ENCODE assay signal across 9 cellular contexts in the genomic region with DNA sequence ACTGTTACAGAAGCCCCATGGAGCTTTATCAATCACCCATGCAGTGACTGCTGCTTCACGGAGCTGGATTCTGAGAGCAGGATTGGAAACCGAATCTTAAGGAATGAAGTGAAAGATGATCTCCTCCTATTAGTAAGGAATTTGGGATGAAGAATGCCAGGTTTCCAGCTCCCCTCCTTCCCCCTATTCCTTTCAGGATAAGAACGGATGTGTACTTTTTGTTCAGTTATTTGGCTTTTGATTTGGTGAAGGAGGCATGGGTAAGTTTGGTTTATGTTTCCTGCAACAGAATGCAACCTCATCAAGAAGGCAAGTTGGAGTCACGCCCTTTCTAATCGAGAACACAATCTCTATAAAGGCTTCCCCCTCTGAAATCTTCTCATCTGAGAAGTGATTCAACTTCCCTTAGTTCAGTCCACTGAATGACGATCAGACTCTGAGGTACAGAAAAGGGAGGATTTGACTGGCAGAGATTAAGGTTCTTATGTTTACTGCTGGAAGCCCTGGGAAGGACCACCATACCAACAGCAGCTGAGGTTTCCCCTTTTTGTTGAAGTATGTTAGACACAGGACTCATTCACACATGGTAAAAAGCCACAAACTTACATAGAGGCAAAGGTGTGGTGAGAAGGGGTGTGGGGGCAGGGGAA. TPM values are rescaled to one million over a fixed set of nuclear protein-coding genes. Genes with fewer than 3 reads are reported as not detected.
DNase-seq lines count a peak whose midpoint lies in the region; ATAC-seq and TF ChIP-seq lines count a peak whose summit lies in the region.
"Had no signal": no experiment of that assay in that cellular context is flagged by ENCODE, and none has a peak within 500 bp of the region (broad histone marks: within the 10 kb centered on the region; RNA-seq: fewer than 3 reads in every experiment).

No MANE protein-coding gene starts in this region.

- no peaks in the 10 kb centered on the region for H3K27me3 ChIP-seq in DND-41 (ENCODE audit: insufficient read depth, low read length, poor library complexity)
- H3K27me3 ChIP-seq in PC-3 (ENCODE audit: low read length): no peaks in the 10 kb centered on the region

- H3K27ac ChIP-seq in DND-41 (ENCODE audit: low read length) (no peak overlapping the region), PC-3 (ENCODE audit: low read length) (no peak overlapping the region)

- H3K36me3 ChIP-seq in DND-41 (ENCODE audit: insufficient read depth, low read length) (peaks cover 26% of the 10 kb centered on the region), PC-3 (ENCODE audit: low read depth, low read length) (peaks cover 4% of the 10 kb centered on the region)

- H3K9me2 ChIP-seq in PC-3 (replicated peaks; ENCODE audit: low read length): no peaks in the 10 kb centered on the region

- no peak overlapping the region for H3K4me2 ChIP-seq in DND-41 (ENCODE audit: insufficient read depth, low read length)
- H3K4me2 ChIP-seq in PC-3 (ENCODE audit: low read length): peak overlapping the region; percentile 12

- H2AFZ ChIP-seq in DND-41 (ENCODE audit: low read depth, low read length) (no peak overlapping the region), PC-3 (ENCODE audit: low read length) (no peak overlapping the region)

- POLR2A ChIA-PET in PC-3 (lab: Charles Lee; ENCODE audit: unreplicated experiment): no interaction called here
- POLR2A ChIA-PET in naive thymus-derived CD8-positive, alpha-beta T cell (lab: Charles Lee): interaction anchor here (0.8 to 2.0 kb wide), 6 partner anchors 14 to 466 kb away, joined by 3 to 4 read pairs (median 3); a partner anchor contains a TSS

- DNase-seq in DND-41 (peak; percentile 10), PC-3 (peak; percentile 20), chondrocyte (ENCODE audit: low spot score) (no peak), NCI-H187 (lab: John Stamatoyannopoulos, UW) (no peak)
- DNase-seq in naive thymus-derived CD8-positive, alpha-beta T cell: peak in 9 of 10 donors; percentile 10 to 86 (median 57)
- DNase-seq in activated effector memory CD4-positive, alpha-beta T cell treated with anti-CD3 and anti-CD28 coated beads, Interleukin-2, amount 50 U/mL, for 16 hours: no peak

- TF ChIP-seq CTCF in DND-41 (IDR thresholded peaks at IDR 0.05; ENCODE audit: borderline replicate concordance, extremely low read depth, low read length, poor library complexity, severe bottlenecking): no peak
- TF ChIP-seq CTCF in PC-3 (conservative IDR thresholded peaks at IDR 0.05; ENCODE audit: low read depth, low read length): no peak
- peak; percentile 18 for TF ChIP-seq CTCF in chondrocyte (IDR thresholded peaks at IDR 0.05)

- H3K27ac Mint-ChIP-seq in chondrocyte (ENCODE audit: unreplicated experiment): peak overlapping the region; percentile 93
- H3K27ac Mint-ChIP-seq in naive thymus-derived CD8-positive, alpha-beta T cell: peak overlapping the region; percentile 70 to 97 (median 94)

- H3K4me3 ChIP-seq in DND-41 (ENCODE audit: low read depth in 1 of 2, low read length in 2 of 2) (no peak overlapping the region), PC-3 (ENCODE audit: low read length) (no peak overlapping the region)

- H3K9me3 Mint-ChIP-seq in chondrocyte (ENCODE audit: low read depth): no peaks in the 10 kb centered on the region
- no peaks in the 10 kb centered on the region for H3K9me3 Mint-ChIP-seq in naive thymus-derived CD8-positive, alpha-beta T cell
- H3K9me3 Mint-ChIP-seq: IgD-negative memory B cell had no signal

- BruUV-seq in PC-3 (replicated peaks; lab: Mats Ljungman, UMichigan): no TSS peak

- H3K9ac ChIP-seq in DND-41 (ENCODE audit: low read depth, low read length) (no peak overlapping the region), PC-3 (ENCODE audit: low read length) (no peak overlapping the region)

- H4K20me1 ChIP-seq in DND-41 (ENCODE audit: insufficient read depth, low read length): peaks cover 66% of the 10 kb centered on the region
- no peaks in the 10 kb centered on the region; the same call in 1 of the 2 replicates for H4K20me1 ChIP-seq in PC-3 (ENCODE audit: low read length)

- H3K9me3 ChIP-seq in DND-41 (ENCODE audit: insufficient read depth, low read length, severe bottlenecking) (no peaks in the 10 kb centered on the region), PC-3 (ENCODE audit: low read length) (no peaks in the 10 kb centered on the region)

- H3K27me3 Mint-ChIP-seq in chondrocyte (ENCODE audit: low read depth): no peaks in the 10 kb centered on the region
- no peaks in the 10 kb centered on the region for H3K27me3 Mint-ChIP-seq in naive thymus-derived CD8-positive, alpha-beta T cell
- H3K27me3 Mint-ChIP-seq: IgD-negative memory B cell had no signal

- H3F3A ChIP-seq in PC-3 (ENCODE audit: low read length, unreplicated experiment): no peaks in the 10 kb centered on the region

- peak; percentile 29; the same call in 2 of the 3 replicates for ATAC-seq in DND-41 (ENCODE audit: insufficient read depth, low read depth)
- ATAC-seq in PC-3: peak; percentile 28
- peak; percentile 83 to 89 for ATAC-seq in naive thymus-derived CD8-positive, alpha-beta T cell
- ATAC-seq in GM18520 (IDR thresholded peaks at IDR 0.05; ENCODE audit: unreplicated experiment): no peak
- no peak for ATAC-seq in esophagus mucosa

- peaks cover 86% of the 10 kb centered on the region for H3K79me2 ChIP-seq in DND-41 (ENCODE audit: insufficient read depth, low read length)
- H3K79me2 ChIP-seq in PC-3 (ENCODE audit: low read length): peaks cover 46% of the 10 kb centered on the region

- H3K4me1 ChIP-seq in DND-41 (ENCODE audit: insufficient read depth, low read length) (peaks cover 24% of the 10 kb centered on the region), PC-3 (ENCODE audit: insufficient read depth, low read length) (peaks cover 43% of the 10 kb centered on the region)

- H3K4me1 Mint-ChIP-seq in chondrocyte (ENCODE audit: low read depth): peaks cover 59% of the 10 kb centered on the region
- peaks cover 48 to 83% (median 78%) of the 10 kb centered on the region in 4 donors for H3K4me1 Mint-ChIP-seq in naive thymus-derived CD8-positive, alpha-beta T cell

- H3K4me3 Mint-ChIP-seq in chondrocyte (ENCODE audit: unreplicated experiment): peak overlapping the region; percentile 43
- peak overlapping the region; percentile 61 to 85 (median 76) for H3K4me3 Mint-ChIP-seq in naive thymus-derived CD8-positive, alpha-beta T cell

- H3K36me3 Mint-ChIP-seq in chondrocyte (ENCODE audit: low read depth): peaks cover 7% of the 10 kb centered on the region
- peaks cover 0 to 27% (median 4%) of the 10 kb centered on the region in 3 donors for H3K36me3 Mint-ChIP-seq in naive thymus-derived CD8-positive, alpha-beta T cell

- CTCF ChIA-PET in PC-3 (lab: Charles Lee): no interaction called here

- intact Hi-C loops in PC-3 (cut with micrococcal nuclease): no loop called here

RNA-seq across cellular contexts. Expression of a gene that starts 5.5 kb away (rescaled TPM):
- 29.0 and 32.3 TPM in 2 replicates for total RNA-seq in PC-3 (2014; rRNA removed)
- 38.8 to 52.9 TPM (median 48.0 TPM) in 3 replicates for total RNA-seq in chondrocyte
- total RNA-seq in naive thymus-derived CD8-positive, alpha-beta T cell: 10 to 100 TPM; 56.0 to 58.0 TPM
- polyA plus RNA-seq in naive thymus-derived CD8-positive, alpha-beta T cell: 10 to 100 TPM; 26.2 to 51.1 (median 34.9) TPM
- 30.0 TPM for total RNA-seq in esophagus mucosa

Comparison
In these comparisons a context has a peak if more than half of its experiments do, and no peak if none do; other contexts are left out.
1. ATAC-seq: peak in DND-41 (single experiment), PC-3 (single experiment) and naive thymus-derived CD8-positive, alpha-beta T cell (2 of 2); none in GM18520 (single experiment) and esophagus mucosa (single experiment).
2. DNase-seq: peak in DND-41 (single experiment), PC-3 (single experiment) and naive thymus-derived CD8-positive, alpha-beta T cell (9 of 10); none in chondrocyte (single experiment), NCI-H187 (0 of 2) and activated effector memory CD4-positive, alpha-beta T cell treated with anti-CD3 and anti-CD28 coated beads, Interleukin-2, amount 50 U/mL, for 16 hours (single experiment).